ENCODE assay signal across 36 cellular contexts in the genomic region with DNA sequence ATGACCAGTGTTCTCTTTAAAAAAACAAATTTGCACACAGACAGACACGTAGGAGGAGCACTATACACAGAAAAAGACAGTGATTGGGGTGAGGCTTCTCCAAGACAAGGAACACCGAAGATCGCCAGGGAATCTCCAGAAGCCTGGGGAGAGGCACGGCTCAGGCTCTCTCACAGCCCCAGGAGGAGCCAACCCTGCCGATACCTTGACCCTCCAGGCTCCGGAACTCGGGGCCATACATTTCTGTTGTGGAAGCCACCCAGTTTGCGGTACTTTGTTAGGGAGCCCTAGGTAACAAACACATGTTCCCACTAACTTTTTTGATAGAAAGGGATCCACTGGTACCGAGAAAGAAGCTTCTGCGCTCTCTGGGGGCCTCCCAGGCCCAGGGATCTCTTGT.
"Had no signal": no experiment of that assay in that cellular context is flagged by ENCODE, and none has a peak within 500 bp of the region (broad histone marks: within the 10 kb centered on the region; RNA-seq: fewer than 3 reads in every experiment).

No MANE protein-coding gene starts in this region.

- H3K27me3 Mint-ChIP-seq: activated CD8-positive, alpha-beta T cell treated with anti-CD3 and anti-CD28 coated beads for 36 hours; activated naive CD8-positive, alpha-beta T cell; activated T-helper 17 cell treated with anti-CD3 and anti-CD28 coated beads, Interleukin-2, amount 50 U/mL, for 72 hours; central memory CD8-positive, alpha-beta T cell; effector memory CD8-positive, alpha-beta T cell; T-cell; T-helper 17 cell had no signal

- H3K4me1 ChIP-seq: gastroesophageal sphincter had no signal

- H3K4me3 ChIP-seq: esophagus squamous epithelium, gastroesophageal sphincter had no signal

- H3K36me3 ChIP-seq: brain microvascular endothelial cell, esophagus squamous epithelium, gastroesophageal sphincter, WERI-Rb-1 had no signal

- DNase-seq: activated B cell treated with CpG ODN at 0.5 μM for 24 hours; activated CD4-positive, alpha-beta T cell treated with anti-CD3 and anti-CD28 coated beads for 48 hours; activated CD4-positive, alpha-beta T cell treated with anti-CD3 and anti-CD28 coated beads, Interleukin-2, amount 50 U/mL, for 1 hour; activated CD4-positive, alpha-beta T cell treated with anti-CD3 and anti-CD28 coated beads, Interleukin-2, amount 50 U/mL, for 48 hours; activated CD8-positive, alpha-beta memory T cell treated with anti-CD3 and anti-CD28 coated beads for 24 hours; activated CD8-positive, alpha-beta T cell treated with anti-CD3 and anti-CD28 coated beads for 36 hours; activated effector memory CD4-positive, alpha-beta T cell treated with Interleukin-2 at 50 U/mL for 16 hours; activated gamma-delta T cell treated with Interleukin-2 at 50 U/mL for 16 hours; activated naive CD4-positive, alpha-beta T cell treated with anti-CD3 and anti-CD28 coated beads, Interleukin-2, amount 50 U/mL, for 16 hours; activated naive CD4-positive, alpha-beta T cell treated with Interleukin-2 at 50 U/mL for 16 hours; activated T-cell treated with anti-CD3 and anti-CD28 coated beads, Interleukin-2, amount 50 U/mL, for 4 hours; amniotic stem cell; anterior cingulate cortex; brain microvascular endothelial cell; cortex of kidney; dermis blood vessel endothelial cell; effector CD4-positive, alpha-beta T cell; effector memory CD8-positive, alpha-beta T cell; esophagus squamous epithelium; foreskin melanocyte; T-cell; T-helper 17 cell; T1000; WERI-Rb-1 had no signal

- H3K4me1 Mint-ChIP-seq: activated B cell treated with CpG ODN at 0.5 μM for 24 hours; activated T-helper 17 cell treated with anti-CD3 and anti-CD28 coated beads, Interleukin-2, amount 50 U/mL, for 72 hours; central memory CD8-positive, alpha-beta T cell; T-cell; T-helper 17 cell had no signal

- ATAC-seq: activated CD4-positive, CD25-positive, alpha-beta regulatory T cell treated with anti-CD3 and anti-CD28 coated beads, Interleukin-2, amount 50 U/mL, for 24 hours; activated CD8-positive, alpha-beta T cell treated with anti-CD3 and anti-CD28 coated beads for 36 hours; activated T-cell treated with anti-CD3 and anti-CD28 coated beads, Interleukin-2, amount 50 U/mL, for 4 hours; activated T-helper 17 cell treated with anti-CD3 and anti-CD28 coated beads, Interleukin-2, amount 50 U/mL, for 72 hours; effector memory CD8-positive, alpha-beta T cell; gastroesophageal sphincter; T-cell; T-helper 17 cell had no signal

- H3K27ac Mint-ChIP-seq: activated B cell treated with CpG ODN at 0.5 μM for 24 hours; activated CD8-positive, alpha-beta T cell treated with anti-CD3 and anti-CD28 coated beads for 36 hours; activated naive CD8-positive, alpha-beta T cell; activated T-helper 17 cell treated with anti-CD3 and anti-CD28 coated beads, Interleukin-2, amount 50 U/mL, for 72 hours; effector memory CD8-positive, alpha-beta T cell; T-cell; T-helper 17 cell; T-helper 2 cell treated with Interferon-gamma antibody and Interleukin-4, amounts not matched to agents 5 μg/mL and 100 μg/mL, for 36 hours had no signal

- FAIRE-seq: astrocyte, bronchial epithelial cell, colon, endometrium, endothelial cell of umbilical vein had no signal

- H3K27ac ChIP-seq: brain microvascular endothelial cell, epithelial cell of prostate, esophagus squamous epithelium, gastroesophageal sphincter, WERI-Rb-1 had no signal

- H3K4me3 Mint-ChIP-seq: activated B cell treated with CpG ODN at 0.5 μM for 24 hours; activated CD8-positive, alpha-beta T cell treated with anti-CD3 and anti-CD28 coated beads for 36 hours; activated naive CD8-positive, alpha-beta T cell; activated T-cell treated with anti-CD3 and anti-CD28 coated beads, Interleukin-2, amount 50 U/mL, for 4 hours; activated T-helper 17 cell treated with anti-CD3 and anti-CD28 coated beads, Interleukin-2, amount 50 U/mL, for 72 hours; central memory CD8-positive, alpha-beta T cell; effector memory CD8-positive, alpha-beta T cell; T-cell; T-helper 17 cell; T-helper 2 cell treated with Interferon-gamma antibody and Interleukin-4, amounts not matched to agents 5 μg/mL and 100 μg/mL, for 36 hours had no signal

- H3K9me3 ChIP-seq: esophagus squamous epithelium had no signal

- H3K27me3 ChIP-seq: brain microvascular endothelial cell, esophagus squamous epithelium, gastroesophageal sphincter had no signal

- H3K9me3 Mint-ChIP-seq: central memory CD8-positive, alpha-beta T cell; effector memory CD8-positive, alpha-beta T cell; T-helper 2 cell treated with Interferon-gamma antibody and Interleukin-4, amounts not matched to agents 5 μg/mL and 100 μg/mL, for 36 hours had no signal
